In genomic region chr20:53162251-53162835, GRCh38 we compare ENCODE assay signal across 8 cellular contexts.
A peak's percentile ranks its signal among the peaks of the same experiment; 100 is the strongest.
DNase-seq lines count a peak whose midpoint lies in the region; ATAC-seq and TF ChIP-seq lines count a peak whose summit lies in the region.

No MANE protein-coding gene starts in this region.

- H3K4me1 ChIP-seq in HUES6 (ENCODE audit: control insufficient read depth, insufficient read depth, low read length) (peaks cover 10% of the 10 kb centered on the region), left ventricle myocardium inferior (no peaks in the 10 kb centered on the region)

- peak overlapping the region; percentile 7; the same call in 1 of the 2 replicates for H3K27ac ChIP-seq in HUES6 (ENCODE audit: low read depth, low read length)
- peak overlapping the region; percentile 5 for H3K27ac ChIP-seq in left ventricle myocardium inferior (replicated peaks)

- no peak overlapping the region for H3K9ac ChIP-seq in HUES6 (ENCODE audit: low read length)

- TF ChIP-seq CTCF in left ventricle myocardium inferior (IDR thresholded peaks at IDR 0.05; ENCODE audit: borderline replicate concordance): peak; percentile 17

- intact Hi-C loops in left ventricle myocardium inferior (cut with micrococcal nuclease): no loop called here

- H3K4me3 ChIP-seq in HUES6 (ENCODE audit: low read depth, low read length) (no peak overlapping the region), left ventricle myocardium inferior (peak overlapping the region; percentile 36)

- H3K9me3 ChIP-seq in HUES6 (ENCODE audit: control insufficient read depth, insufficient read depth, low read depth, low read length) (no peaks in the 10 kb centered on the region), left ventricle myocardium inferior (replicated peaks) (no peaks in the 10 kb centered on the region)

- peak; percentile 71 for DNase-seq in AG20443 (ENCODE audit: low spot score)
- peak; percentile 82 for DNase-seq in SK-N-DZ (ENCODE audit: low spot score)
- DNase-seq in left ventricle myocardium inferior: peak; percentile 29
- peak; percentile 67 for DNase-seq in stromal cell of bone marrow (ENCODE audit: low read depth)

- H3K36me3 ChIP-seq in HUES6 (ENCODE audit: control insufficient read depth, insufficient read depth, low read length) (no peaks in the 10 kb centered on the region), left ventricle myocardium inferior (no peaks in the 10 kb centered on the region)

- ATAC-seq in GM18858 (IDR thresholded peaks at IDR 0.05; ENCODE audit: unreplicated experiment): no peak
- no peak for ATAC-seq in GM19397 (IDR thresholded peaks at IDR 0.05; ENCODE audit: unreplicated experiment)
- ATAC-seq in HG03159 (IDR thresholded peaks at IDR 0.05; ENCODE audit: unreplicated experiment): no peak

- H3K27me3 ChIP-seq in HUES6 (ENCODE audit: control insufficient read depth, insufficient read depth, low read length) (no peaks in the 10 kb centered on the region), left ventricle myocardium inferior (ENCODE audit: low read depth) (no peaks in the 10 kb centered on the region)

Comparison
In these comparisons a context has a peak if more than half of its experiments do, and no peak if none do; other contexts are left out.
1. DNase-seq: peak in every context shown above with its lines; median percentile 82 in SK-N-DZ; 71 in AG20443; 67 in stromal cell of bone marrow; 29 in left ventricle myocardium inferior.